Comparison of ENCODE assay signal across 13 cellular contexts in genomic region chr20:51886341-51886740, GRCh38.
A peak's percentile ranks its signal among the peaks of the same experiment; 100 is the strongest.
DNase-seq lines count a peak whose midpoint lies in the region; ATAC-seq, FAIRE-seq and TF ChIP-seq lines count a peak whose summit lies in the region.
"Had no signal": no experiment of that assay in that cellular context is flagged by ENCODE, and none has a peak within 500 bp of the region (broad histone marks: within the 10 kb centered on the region; RNA-seq: fewer than 3 reads in every experiment).

No MANE protein-coding gene starts in this region.

- POLR2A ChIA-PET in H1 (lab: Charles Lee; ENCODE audit: partially characterized antibody), result interaction anchor here (0.7 to 1.1 kb wide), 2 partner anchors 30 to 87 kb away, joined by 3 read pairs; no protein-coding TSS in a partner anchor

- no peak for DNase-seq in GM23338 (ENCODE audit: low spot score)
- peak; percentile 5 for DNase-seq in MV-4-11 (lab: John Stamatoyannopoulos, UW)
- no peak for DNase-seq in H1 (ENCODE audit: low read depth in 1 of 2, low spot score in 2 of 2)
- no peak for DNase-seq in neuronal stem cell (ENCODE audit: low spot score)
- DNase-seq in esophagus squamous epithelium (lab: John Stamatoyannopoulos, UW), result no peak
- DNase-seq in osteocyte (ENCODE audit: extremely low spot score, unreplicated experiment), result no peak
- DNase-seq in ascending aorta (ENCODE audit: low spot score in 2 of 2), result no peak
- DNase-seq: CD8-positive, alpha-beta T cell; DMS53; H7 had no signal

- no peaks in the 10 kb centered on the region for H3K27me3 ChIP-seq in GM23338 (ENCODE audit: insufficient read depth)
- no peaks in the 10 kb centered on the region for H3K27me3 ChIP-seq in H1 (replicated peaks in 1 of 4; ENCODE audit: control insufficient read depth in 3 of 4, extremely low read depth in 1 of 4, insufficient read depth in 3 of 4, low read length in 3 of 4)
- no peaks in the 10 kb centered on the region for H3K27me3 ChIP-seq in neuronal stem cell (ENCODE audit: control insufficient read depth in 3 of 3, insufficient read depth in 3 of 3, low read depth in 1 of 3, low read length in 3 of 3)
- peaks cover 0 to 10% (median 0%) of the 10 kb centered on the region in 4 donors for H3K27me3 ChIP-seq in esophagus squamous epithelium
- H3K27me3 ChIP-seq in ascending aorta, result no peaks in the 10 kb centered on the region

- H3K9ac ChIP-seq in H1 (replicated peaks in 1 of 4; ENCODE audit: extremely low read depth in 1 of 4, low read depth in 3 of 4, low read length in 3 of 4), result no peak overlapping the region; a peak in 1 of 7 replicates
- no peak overlapping the region for H3K9ac ChIP-seq in neuronal stem cell (ENCODE audit: low read depth, low read length, poor library complexity)

- H2BK5ac ChIP-seq in H1 (ENCODE audit: low read depth, low read length) (peak overlapping the region; percentile 64; the same call in 1 of the 2 replicates), neuronal stem cell (ENCODE audit: low read length) (peak overlapping the region; percentile 3)

- H3K9me3 ChIP-seq in H1 (ENCODE audit: insufficient read depth in 2 of 2, low read depth in 1 of 2, low read length in 1 of 2), result no peaks in the 10 kb centered on the region
- H3K9me3 ChIP-seq in neuronal stem cell (replicated peaks in 1 of 2; ENCODE audit: control insufficient read depth in 2 of 2, insufficient read depth in 1 of 2, low read depth in 1 of 2, low read length in 2 of 2), result no peaks in the 10 kb centered on the region
- no peaks in the 10 kb centered on the region for H3K9me3 ChIP-seq in esophagus squamous epithelium
- no peaks in the 10 kb centered on the region for H3K9me3 ChIP-seq in ascending aorta

- peak overlapping the region; percentile 84 for H2AK5ac ChIP-seq in H1 (ENCODE audit: low read depth, low read length)
- peak overlapping the region; percentile 82 for H2AK5ac ChIP-seq in neuronal stem cell (ENCODE audit: low read depth, low read length)

- H3K4me2 ChIP-seq in GM23338 (peak overlapping the region; percentile 33; the same call in 1 of the 2 replicates), H1 (ENCODE audit: insufficient read depth in 1 of 2, low read depth in 2 of 2, low read length in 2 of 2) (peak overlapping the region in 1 of 2 experiments; percentile 54; a peak in 1 of 4 replicates), neuronal stem cell (ENCODE audit: insufficient read depth, low read length, poor library complexity, severe bottlenecking) (no peak overlapping the region)

- intact Hi-C loops in esophagus squamous epithelium (cut with DNase I) (no loop called here), ascending aorta (cut with DNase I) (no loop called here)

- H2BK15ac ChIP-seq in H1 (ENCODE audit: low read length), result no peak overlapping the region
- H2BK15ac ChIP-seq in neuronal stem cell (ENCODE audit: low read length), result no peak overlapping the region

- no peak for FAIRE-seq in H1 (lab: Jason Lieb, UNC)
- FAIRE-seq: A204.1, GM18507 had no signal

- TF ChIP-seq CTCF in GM23338 (conservative IDR thresholded peaks at IDR 0.05; ENCODE audit: low read depth in 2 of 2) (no peak), H1 (IDR thresholded peaks at IDR 0.05; ENCODE audit: control extremely low read depth in 1 of 3, insufficient read depth in 1 of 3, low read depth in 1 of 3, low read length in 3 of 3) (no peak), esophagus squamous epithelium (IDR thresholded peaks at IDR 0.05) (no peak), osteocyte (IDR thresholded peaks at IDR 0.05) (no peak), ascending aorta (IDR thresholded peaks at IDR 0.05) (no peak)

- H3K27ac ChIP-seq in GM23338 (ENCODE audit: low read depth) (peak overlapping the region; percentile 77), H1 (ENCODE audit: low read depth, low read length) (no peak overlapping the region), neuronal stem cell (replicated peaks; ENCODE audit: low read length) (no peak overlapping the region), esophagus squamous epithelium (no peak overlapping the region), ascending aorta (no peak overlapping the region)

- peak overlapping the region; percentile 27 for H3K4ac ChIP-seq in H1 (replicated peaks; ENCODE audit: insufficient read length, low read depth, low read length)
- no peak overlapping the region for H3K4ac ChIP-seq in neuronal stem cell (ENCODE audit: low read length)

- H4K20me1 ChIP-seq in GM23338 (replicated peaks; ENCODE audit: insufficient read depth) (no peaks in the 10 kb centered on the region), H1 (replicated peaks in 1 of 2; ENCODE audit: control insufficient read depth in 1 of 2, insufficient read depth in 2 of 2, low read length in 2 of 2) (no peaks in the 10 kb centered on the region)

- H3K4me3 Mint-ChIP-seq in GM23338, result no peak overlapping the region
- H3K4me3 Mint-ChIP-seq in osteocyte (ENCODE audit: unreplicated experiment), result no peak overlapping the region
- H3K4me3 Mint-ChIP-seq: CD14-positive monocyte; CD8-positive, alpha-beta T cell had no signal

- H3F3A ChIP-seq in GM23338 (replicated peaks; ENCODE audit: low read depth), result peaks cover 8% of the 10 kb centered on the region; the same call in 1 of the 2 replicates

- H3K23me2 ChIP-seq in H1 (ENCODE audit: low read depth, low read length), result peaks cover 1% of the 10 kb centered on the region; the same call in 1 of the 2 replicates

- H2BK12ac ChIP-seq in H1 (ENCODE audit: low read depth, low read length), result peak overlapping the region; percentile 33
- no peak overlapping the region for H2BK12ac ChIP-seq in neuronal stem cell (ENCODE audit: low read length)

- CTCF ChIA-PET in H1 (lab: Charles Lee; ENCODE audit: partially characterized antibody), result interaction anchor here (0.6 to 1.3 kb wide), 5 partner anchors 25 to 197 kb away, joined by 3 to 6 read pairs (median 4); no protein-coding TSS in a partner anchor

- H3K79me1 ChIP-seq in H1 (ENCODE audit: low read depth, low read length) (no peaks in the 10 kb centered on the region), neuronal stem cell (ENCODE audit: low read depth, low read length) (no peaks in the 10 kb centered on the region)

- H3K4me1 ChIP-seq in GM23338 (ENCODE audit: insufficient read depth) (peaks cover 32% of the 10 kb centered on the region), H1 (replicated peaks in 1 of 4; ENCODE audit: control insufficient read depth in 3 of 4, insufficient read depth in 4 of 4, low read length in 3 of 4) (peaks cover 12 to 21% (median 17%) of the 10 kb centered on the region in 4 experiments), neuronal stem cell (ENCODE audit: control insufficient read depth in 2 of 2, insufficient read depth in 1 of 2, low read depth in 1 of 2, low read length in 2 of 2) (peaks cover 13 to 24% of the 10 kb centered on the region in 2 donors), esophagus squamous epithelium (no peaks in the 10 kb centered on the region), ascending aorta (no peaks in the 10 kb centered on the region)

- peak overlapping the region; percentile 8; the same call in 1 of the 2 replicates for H2AFZ ChIP-seq in GM23338
- H2AFZ ChIP-seq in H1 (ENCODE audit: low read length), result no peak overlapping the region
- no peak overlapping the region for H2AFZ ChIP-seq in neuronal stem cell (ENCODE audit: low read length)

- peak overlapping the region; percentile 96 for H2BK20ac ChIP-seq in H1 (ENCODE audit: low read length)

- H2BK120ac ChIP-seq in H1 (replicated peaks; ENCODE audit: low read depth, low read length) (peak overlapping the region; percentile 8), neuronal stem cell (ENCODE audit: low read depth, low read length) (no peak overlapping the region)

- ATAC-seq in GM23338, result no peak
- ATAC-seq: CD8-positive, alpha-beta T cell had no signal

- H3K4me3 ChIP-seq in GM23338 (no peak overlapping the region), H1 (ENCODE audit: extremely low read depth in 1 of 4, insufficient read depth in 2 of 4, low read depth in 3 of 4, low read length in 4 of 4) (no peak overlapping the region), neuronal stem cell (ENCODE audit: low read length in 2 of 2) (no peak overlapping the region), esophagus squamous epithelium (no peak overlapping the region), ascending aorta (no peak overlapping the region)

- H3K4me1 Mint-ChIP-seq in GM23338, result peaks cover 37% of the 10 kb centered on the region
- peaks cover 7% of the 10 kb centered on the region for H3K4me1 Mint-ChIP-seq in osteocyte (ENCODE audit: unreplicated experiment)
- H3K4me1 Mint-ChIP-seq: CD14-positive monocyte had no signal

- peak overlapping the region; percentile 26; the same call in 1 of the 2 replicates for H3K18ac ChIP-seq in H1 (ENCODE audit: extremely low read depth, low read length)
- H3K18ac ChIP-seq in neuronal stem cell (ENCODE audit: low read length), result no peak overlapping the region

- 70% methylated on average over 2 of the region's 2 CpGs; no CpG with 5 or more reads in 1 of the 2 experiments for WGBS in H1 (ENCODE audit: extremely low coverage in 1 of 2, insufficient coverage in 1 of 2, insufficient read length in 1 of 2, insufficient replicate concordance in 2 of 2, low coverage in 1 of 2, low lambda C conversion rate in 2 of 2, missing lambda C conversion rate in 1 of 2), 2 experiments
- no CpG with 5 or more reads among the region's 2 CpGs for WGBS in neuronal stem cell (ENCODE audit: extremely low coverage in 2 of 2, insufficient read length in 2 of 2, insufficient replicate concordance in 1 of 2), 2 donors
- WGBS in esophagus squamous epithelium, 2 donors, result 44 to 45% methylated on average over 2 of the region's 2 CpGs

- H3K9me3 Mint-ChIP-seq in GM23338 (no peaks in the 10 kb centered on the region), osteocyte (ENCODE audit: unreplicated experiment) (no peaks in the 10 kb centered on the region)
- H3K9me3 Mint-ChIP-seq: CD14-positive monocyte; CD8-positive, alpha-beta T cell had no signal

- H3K36me3 Mint-ChIP-seq in GM23338 (ENCODE audit: low read depth) (no peaks in the 10 kb centered on the region), osteocyte (ENCODE audit: unreplicated experiment) (no peaks in the 10 kb centered on the region)
- H3K36me3 Mint-ChIP-seq: CD14-positive monocyte; CD8-positive, alpha-beta T cell had no signal

- no peak overlapping the region for H3K56ac ChIP-seq in H1 (replicated peaks; ENCODE audit: insufficient read length, low read depth, low read length)

- H3K79me2 ChIP-seq in GM23338 (replicated peaks; ENCODE audit: insufficient read depth), result no peaks in the 10 kb centered on the region
- H3K79me2 ChIP-seq in H1 (ENCODE audit: control insufficient read depth in 1 of 2, insufficient read depth in 2 of 2, low read length in 2 of 2), result no peaks in the 10 kb centered on the region

- H4K8ac ChIP-seq in H1 (ENCODE audit: extremely low read depth, insufficient read depth, low read length) (no peak overlapping the region), neuronal stem cell (ENCODE audit: low read depth, low read length) (no peak overlapping the region)

- H3K23ac ChIP-seq in H1 (ENCODE audit: insufficient read length), result no peak overlapping the region
- H3K23ac ChIP-seq in neuronal stem cell (ENCODE audit: low read depth, low read length, poor library complexity), result no peak overlapping the region

- no peak for TF ChIP-seq EP300 in H1 (IDR thresholded peaks at IDR 0.05; ENCODE audit: borderline replicate concordance in 1 of 2, low read depth in 2 of 2, low read length in 2 of 2)

- no peak overlapping the region for H3K14ac ChIP-seq in H1 (ENCODE audit: insufficient read length)
- no peak overlapping the region for H3K14ac ChIP-seq in neuronal stem cell (ENCODE audit: low read length)

- H3K27ac Mint-ChIP-seq in GM23338, result no peak overlapping the region
- H3K27ac Mint-ChIP-seq in osteocyte (ENCODE audit: unreplicated experiment), result no peak overlapping the region
- H3K27ac Mint-ChIP-seq: CD14-positive monocyte; CD8-positive, alpha-beta T cell had no signal

- no peaks in the 10 kb centered on the region for H3K9me2 ChIP-seq in GM23338 (ENCODE audit: insufficient read depth)

- H3K36me3 ChIP-seq in GM23338 (ENCODE audit: insufficient read depth) (no peaks in the 10 kb centered on the region), H1 (ENCODE audit: control insufficient read depth in 2 of 4, insufficient read depth in 4 of 4, low read length in 3 of 4) (no peaks in the 10 kb centered on the region), neuronal stem cell (replicated peaks in 1 of 2; ENCODE audit: control insufficient read depth in 2 of 2, insufficient read depth in 2 of 2, low read length in 2 of 2) (no peaks in the 10 kb centered on the region), esophagus squamous epithelium (no peaks in the 10 kb centered on the region), ascending aorta (no peaks in the 10 kb centered on the region)

- TF ChIP-seq POLR2A in H1 (IDR thresholded peaks at IDR 0.05; ENCODE audit: control extremely low read depth in 1 of 2, low read depth in 2 of 2, low read length in 2 of 2) (no peak), esophagus squamous epithelium (IDR thresholded peaks at IDR 0.05) (no peak)

- no peak overlapping the region for H4K5ac ChIP-seq in H1 (ENCODE audit: insufficient read length, low read depth, low read length)

- no peaks in the 10 kb centered on the region for H3K27me3 Mint-ChIP-seq in GM23338 (ENCODE audit: insufficient read depth, low read depth, poor library complexity)
- H3K27me3 Mint-ChIP-seq in osteocyte (ENCODE audit: unreplicated experiment), result no peaks in the 10 kb centered on the region

- no peak for TF ChIP-seq RAD21 in H1 (IDR thresholded peaks at IDR 0.05 in 1 of 2, conservative IDR thresholded peaks at IDR 0.05 in 1 of 2; ENCODE audit: low read depth in 2 of 2, low read length in 2 of 2)

- H4K91ac ChIP-seq in H1 (replicated peaks; ENCODE audit: insufficient read length, low read length) (peak overlapping the region; percentile 84), neuronal stem cell (ENCODE audit: low read depth, low read length, poor library complexity) (no peak overlapping the region)
